ENCODE assay signal across 13 cellular contexts in genomic region chr12:19546027-19546426, GRCh38.
DNase-seq lines count a peak whose midpoint lies in the region; ATAC-seq and TF ChIP-seq lines count a peak whose summit lies in the region.
"Had no signal": no experiment of that assay in that cellular context is flagged by ENCODE, and none has a peak within 500 bp of the region (broad histone marks: within the 10 kb centered on the region; RNA-seq: fewer than 3 reads in every experiment).

No MANE protein-coding gene starts in this region.

- 61 to 68% methylated on average over 4 of the region's 4 CpGs for WGBS in esophagus squamous epithelium, 2 donors

- no peak for DNase-seq in esophagus squamous epithelium (lab: John Stamatoyannopoulos, UW)
- DNase-seq in lung microvascular endothelial cell (ENCODE audit: low read depth in 2 of 2) = peak; percentile 35 to 61
- DNase-seq in thoracic aorta (ENCODE audit: low spot score) = no peak
- no peak for DNase-seq in NCI-H1105 treated with DMSO at 0.1 percent for 48 hours (lab: John Stamatoyannopoulos, UW)
- DNase-seq in erythroblast (lab: John Stamatoyannopoulos, UW) = no peak
- no peak for DNase-seq in ecto neural progenitor cell (ENCODE audit: low spot score)
- DNase-seq in NCI-H748 (lab: John Stamatoyannopoulos, UW; ENCODE audit: unreplicated experiment) = no peak
- DNase-seq: NCI-H2029; NK-92 treated with Interleukin-12 subunit alpha and Interleukin-12 subunit beta, amount 100 ng/mL, for 24 hours; WERI-Rb-1 had no signal

- intact Hi-C loops in esophagus squamous epithelium (cut with DNase I) = no loop called here

- no peaks in the 10 kb centered on the region for H3K36me3 ChIP-seq in SU-DHL-6 (ENCODE audit: low read length)
- H3K36me3 ChIP-seq in esophagus squamous epithelium = peaks cover 0 to 4% (median 0%) of the 10 kb centered on the region in 3 donors
- H3K36me3 ChIP-seq in thoracic aorta = no peaks in the 10 kb centered on the region
- H3K36me3 ChIP-seq: WERI-Rb-1 had no signal

- no peaks in the 10 kb centered on the region for H4K20me1 ChIP-seq in SU-DHL-6 (ENCODE audit: low read depth, low read length)

- H3K4me3 ChIP-seq in SU-DHL-6 (ENCODE audit: insufficient read depth, low read length, poor library complexity, severe bottlenecking) = no peak overlapping the region
- peak overlapping the region in 2 of 4 donors; percentile 16 to 42 for H3K4me3 ChIP-seq in esophagus squamous epithelium
- H3K4me3 ChIP-seq in thoracic aorta = peak overlapping the region; percentile 58

- H3K4me2 ChIP-seq in SU-DHL-6 (ENCODE audit: low read depth, low read length, poor library complexity, severe bottlenecking) = peak overlapping the region; percentile 29
- H3K4me2 ChIP-seq: KMS-11 had no signal

- peaks cover 4% of the 10 kb centered on the region for H3F3A ChIP-seq in SU-DHL-6 (ENCODE audit: insufficient read depth)

- no peaks in the 10 kb centered on the region for H3K9me2 ChIP-seq in SU-DHL-6 (replicated peaks; ENCODE audit: insufficient read depth, low read length)

- H2AFZ ChIP-seq in SU-DHL-6 (ENCODE audit: low read depth, low read length, severe bottlenecking) = peak overlapping the region; percentile 29

- H3K27me3 ChIP-seq in SU-DHL-6 (ENCODE audit: low read length) (no peaks in the 10 kb centered on the region), esophagus squamous epithelium (no peaks in the 10 kb centered on the region), thoracic aorta (replicated peaks; ENCODE audit: insufficient read depth) (no peaks in the 10 kb centered on the region)

- H3K27ac ChIP-seq in SU-DHL-6 (ENCODE audit: low read depth, low read length) (no peak overlapping the region), esophagus squamous epithelium (peak overlapping the region in 3 of 4 donors; percentile 21 to 75 (median 72)), thoracic aorta (peak overlapping the region; percentile 44 to 86)
- H3K27ac ChIP-seq: KMS-11, WERI-Rb-1 had no signal

- ATAC-seq in thoracic aorta (ENCODE audit: insufficient number of reproducible peaks, low FRiP score, low read depth) = no peak
- ATAC-seq: stimulated activated memory B cell treated with anti-CD40 and anti-IgM and Interleukin-4, amounts not matched to agents 10 μg/mL and 1 μg/mL and 100 μg/mL, for 72 hours had no signal

- peaks cover 4 to 29% (median 18%) of the 10 kb centered on the region in 3 donors for H3K4me1 ChIP-seq in esophagus squamous epithelium
- H3K4me1 ChIP-seq in thoracic aorta (ENCODE audit: control insufficient read depth in 1 of 2, low read depth in 2 of 2) = peaks cover 24 to 30% of the 10 kb centered on the region in 2 donors

- H3K79me2 ChIP-seq in SU-DHL-6 (ENCODE audit: insufficient read depth, low read length) = no peaks in the 10 kb centered on the region

- no peak for TF ChIP-seq CTCF in SU-DHL-6 (IDR thresholded peaks at IDR 0.05; ENCODE audit: insufficient read depth, low read length, poor library complexity, severe bottlenecking)
- no peak for TF ChIP-seq CTCF in esophagus squamous epithelium (IDR thresholded peaks at IDR 0.05)
- TF ChIP-seq CTCF in thoracic aorta (IDR thresholded peaks at IDR 0.05) = no peak

- TF ChIP-seq POLR2A in esophagus squamous epithelium (IDR thresholded peaks at IDR 0.05) (no peak), erythroblast (IDR thresholded peaks at IDR 0.05; ENCODE audit: low read length) (no peak)

- H3K9me3 ChIP-seq in SU-DHL-6 (ENCODE audit: insufficient read depth, low read length) (no peaks in the 10 kb centered on the region), esophagus squamous epithelium (no peaks in the 10 kb centered on the region), thoracic aorta (no peaks in the 10 kb centered on the region)

- H3K9ac ChIP-seq in SU-DHL-6 (ENCODE audit: low read length) = no peak overlapping the region
- H3K9ac ChIP-seq: KMS-11 had no signal

Comparison
In these comparisons a context has a peak if more than half of its experiments do, and no peak if none do; other contexts are left out.
1. DNase-seq: peak in lung microvascular endothelial cell (2 of 2); none in esophagus squamous epithelium (single experiment), thoracic aorta (single experiment), NCI-H1105 treated with DMSO at 0.1 percent for 48 hours (single experiment), erythroblast (0 of 2), ecto neural progenitor cell (single experiment) and NCI-H748 (single experiment).